Comparison of ENCODE assay signal across 1 cellular context in genomic region chr6:44010411-44011349, GRCh38.
A peak's percentile ranks its signal among the peaks of the same experiment; 100 is the strongest.
TF ChIP-seq lines count a peak whose summit lies in the region.

No MANE protein-coding gene starts in this region.

TF ChIP-seq in HepG2, 621 proteins besides CTCF, POLR2A, EP300 and RAD21 (continued from another document and continues in another):
- no peak for TF ChIP-seq ZGPAT (CRISPR knock-in tag; IDR thresholded peaks at IDR 0.05)
- no peak for TF ChIP-seq RNF2 (conservative IDR thresholded peaks at IDR 0.05; ENCODE audit: low read depth)
- 0 out of 2 replicates have a peak, but pooled peaks have one; percentile 27 for TF ChIP-seq KDM5B (CRISPR knock-in tag; IDR thresholded peaks at IDR 0.05; ENCODE audit: borderline replicate concordance)
- TF ChIP-seq ARID5B (CRISPR knock-in tag; IDR thresholded peaks at IDR 0.05): no peak
- 0 out of 2 replicates have a peak, but pooled peaks have one; percentile 3 for TF ChIP-seq ZNF687 (CRISPR knock-in tag; IDR thresholded peaks at IDR 0.05)
- no peak for TF ChIP-seq FOXK2 (IDR thresholded peaks at IDR 0.05)
- no peak for TF ChIP-seq PHF20 (CRISPR knock-in tag; IDR thresholded peaks at IDR 0.05)
- no peak for TF ChIP-seq ZBTB49 (CRISPR knock-in tag; IDR thresholded peaks at IDR 0.05; ENCODE audit: borderline replicate concordance)
- TF ChIP-seq ZNF766 (CRISPR knock-in tag; IDR thresholded peaks at IDR 0.05; ENCODE audit: borderline replicate concordance): no peak
- TF ChIP-seq PAXIP1 (CRISPR knock-in tag; conservative IDR thresholded peaks at IDR 0.05): no peak
- no peak for TF ChIP-seq YEATS2 (CRISPR knock-in tag; IDR thresholded peaks at IDR 0.05; ENCODE audit: borderline replicate concordance)
- TF ChIP-seq NAIF1 (CRISPR knock-in tag; IDR thresholded peaks at IDR 0.05; ENCODE audit: borderline replicate concordance): no peak
- no peak for TF ChIP-seq ADNP (CRISPR knock-in tag; IDR thresholded peaks at IDR 0.05)
- no peak for TF ChIP-seq TCF7L2 (IDR thresholded peaks at IDR 0.05; ENCODE audit: low read depth, low read length)
- TF ChIP-seq ZBTB33 (CRISPR knock-in tag; IDR thresholded peaks at IDR 0.05): no peak
- TF ChIP-seq HMG20A (CRISPR knock-in tag; IDR thresholded peaks at IDR 0.05; ENCODE audit: borderline replicate concordance): no peak
- TF ChIP-seq RFX1 (IDR thresholded peaks at IDR 0.05): no peak
- TF ChIP-seq TIGD3 (CRISPR knock-in tag; IDR thresholded peaks at IDR 0.05; ENCODE audit: borderline replicate concordance): no peak
- TF ChIP-seq ZNF234 (CRISPR knock-in tag; conservative IDR thresholded peaks at IDR 0.05): no peak
- no peak for TF ChIP-seq SIN3B (IDR thresholded peaks at IDR 0.05; ENCODE audit: low read length)
- TF ChIP-seq NR2F1 (CRISPR knock-in tag; IDR thresholded peaks at IDR 0.05): no peak
- TF ChIP-seq RCOR2 (CRISPR knock-in tag; IDR thresholded peaks at IDR 0.05): no peak
- no peak for TF ChIP-seq TOPORS (CRISPR knock-in tag; IDR thresholded peaks at IDR 0.05)
- no peak for TF ChIP-seq SPEN (CRISPR knock-in tag; IDR thresholded peaks at IDR 0.05; ENCODE audit: low read depth)
- no peak for TF ChIP-seq MATR3 (CRISPR knock-in tag; IDR thresholded peaks at IDR 0.05)
- TF ChIP-seq RXRA (CRISPR knock-in tag; IDR thresholded peaks at IDR 0.05): 0 out of 2 replicates have a peak, but pooled peaks have one; percentile 13
- TF ChIP-seq GPN1 (CRISPR knock-in tag; IDR thresholded peaks at IDR 0.05; ENCODE audit: borderline replicate concordance): no peak
- no peak for TF ChIP-seq YEATS4 (CRISPR knock-in tag; IDR thresholded peaks at IDR 0.05; ENCODE audit: borderline replicate concordance)
- TF ChIP-seq FOSL2 (CRISPR knock-in tag; IDR thresholded peaks at IDR 0.05): peak; percentile 29; the same call in 1 of the 2 replicates
- no peak for TF ChIP-seq THAP9 (CRISPR knock-in tag; IDR thresholded peaks at IDR 0.05; ENCODE audit: borderline replicate concordance)
- 0 out of 2 replicates have a peak, but pooled peaks have one; percentile 33 for TF ChIP-seq MXD1 (CRISPR knock-in tag; IDR thresholded peaks at IDR 0.05)
- TF ChIP-seq ZFP1 (CRISPR knock-in tag; IDR thresholded peaks at IDR 0.05): no peak
- no peak for TF ChIP-seq ZNF607 (CRISPR knock-in tag; IDR thresholded peaks at IDR 0.05; ENCODE audit: borderline replicate concordance)
- no peak for TF ChIP-seq SOX5 (CRISPR knock-in tag; IDR thresholded peaks at IDR 0.05; ENCODE audit: borderline replicate concordance)
- peak; percentile 69; the same call in 1 of the 2 replicates for TF ChIP-seq CAMTA2 (CRISPR knock-in tag; IDR thresholded peaks at IDR 0.05; ENCODE audit: borderline replicate concordance)
- no peak for TF ChIP-seq SRSF4 (IDR thresholded peaks at IDR 0.05; ENCODE audit: low read depth, low read length, poor library complexity, severe bottlenecking)
- no peak for TF ChIP-seq GFI1 (CRISPR knock-in tag; IDR thresholded peaks at IDR 0.05; ENCODE audit: borderline replicate concordance)
- TF ChIP-seq ZNF572 (CRISPR knock-in tag; IDR thresholded peaks at IDR 0.05): 0 out of 2 replicates have a peak, but pooled peaks have one; percentile 24
